21 cellular contexts compared by ENCODE assay signal in genomic region chr5:6478793-6479192, GRCh38. TPM values are rescaled to one million over a fixed set of nuclear protein-coding genes. Genes with fewer than 3 reads are reported as not detected.
DNase-seq lines count a peak whose midpoint lies in the region; ATAC-seq and TF ChIP-seq lines count a peak whose summit lies in the region.
"Had no signal": no experiment of that assay in that cellular context is flagged by ENCODE, and none has a peak within 500 bp of the region (broad histone marks: within the 10 kb centered on the region; RNA-seq: fewer than 3 reads in every experiment).

No MANE protein-coding gene starts in this region.

- H3K4me1 ChIP-seq in SK-N-SH (ENCODE audit: control insufficient read depth in 1 of 2, insufficient read depth in 2 of 2, low read depth in 1 of 2, low read length in 1 of 2) (peaks cover 0 to 52% of the 10 kb centered on the region in 2 experiments; a peak in 2 of 4 replicates), BE2C (peaks cover 6% of the 10 kb centered on the region; the same call in 1 of the 2 replicates), MM.1S (ENCODE audit: low read length) (peaks cover 93% of the 10 kb centered on the region), stomach (peaks cover 0 to 3% (median 0%) of the 10 kb centered on the region in 4 donors)
- H3K4me1 ChIP-seq: HAP-1 had no signal

- no peaks in the 10 kb centered on the region for H4K20me1 ChIP-seq in SK-N-SH (ENCODE audit: insufficient read depth)
- no peaks in the 10 kb centered on the region for H4K20me1 ChIP-seq in MM.1S (ENCODE audit: insufficient read depth, low read length)

- peak overlapping the region in 1 of 2 experiments; percentile 39; a peak in 2 of 4 replicates for H3K27ac ChIP-seq in SK-N-SH (ENCODE audit: low read depth in 2 of 2, low read length in 1 of 2)
- H3K27ac ChIP-seq in MM.1S (ENCODE audit: low read length) = peak overlapping the region; percentile 99; the same call in 1 of the 2 replicates
- no peak overlapping the region for H3K27ac ChIP-seq in stomach
- H3K27ac ChIP-seq: 22Rv1 had no signal

- POLR2A ChIA-PET in SK-N-SH (lab: Yijun Ruan, JAX) = no interaction called here

- ATAC-seq in SK-N-SH treated with all-trans-retinoic acid at 6 μM for 48 hours = no peak
- ATAC-seq: GM23338 had no signal

- no peak overlapping the region; a peak in 1 of 4 replicates for H3K4me3 ChIP-seq in SK-N-SH (ENCODE audit: low read depth in 2 of 2, low read length in 1 of 2)
- H3K4me3 ChIP-seq in BE2C (ENCODE audit: low read depth, low read length) = no peak overlapping the region
- H3K4me3 ChIP-seq in MM.1S (ENCODE audit: low read length) = no peak overlapping the region
- no peak overlapping the region for H3K4me3 ChIP-seq in stomach
- H3K4me3 ChIP-seq: GM23338, HAP-1 had no signal

- no peaks in the 10 kb centered on the region for H3K9me2 ChIP-seq in SK-N-SH
- no peaks in the 10 kb centered on the region for H3K9me2 ChIP-seq in MM.1S (replicated peaks; ENCODE audit: insufficient read depth, low read length)

- no peaks in the 10 kb centered on the region for H3F3A ChIP-seq in SK-N-SH (replicated peaks; ENCODE audit: insufficient read depth)
- peaks cover 80% of the 10 kb centered on the region for H3F3A ChIP-seq in MM.1S (ENCODE audit: insufficient read depth, low read length)

- H3K27me3 ChIP-seq in SK-N-SH (ENCODE audit: insufficient read depth) (no peaks in the 10 kb centered on the region), BE2C (no peaks in the 10 kb centered on the region), MM.1S (replicated peaks; ENCODE audit: insufficient read depth, low read length) (no peaks in the 10 kb centered on the region), stomach (no peaks in the 10 kb centered on the region)

- H2AFZ ChIP-seq in SK-N-SH (ENCODE audit: low read depth) (no peak overlapping the region), MM.1S (ENCODE audit: low read length) (no peak overlapping the region)
- H2AFZ ChIP-seq: GM23338 had no signal

- H3K36me3 Mint-ChIP-seq in glutamatergic neuron (ENCODE audit: unreplicated experiment) = peaks cover 4% of the 10 kb centered on the region
- H3K36me3 Mint-ChIP-seq: CD4-positive, alpha-beta memory T cell had no signal

- peaks cover 5% of the 10 kb centered on the region for H3K9me3 Mint-ChIP-seq in glutamatergic neuron (ENCODE audit: unreplicated experiment)
- H3K9me3 Mint-ChIP-seq: CD4-positive, alpha-beta memory T cell; GM23338; HFFc6 had no signal

- TF ChIP-seq CTCF in SK-N-SH (IDR thresholded peaks at IDR 0.05) = no peak
- TF ChIP-seq CTCF in BE2C (IDR thresholded peaks at IDR 0.05; ENCODE audit: low read depth, low read length) = no peak
- no peak for TF ChIP-seq CTCF in MM.1S (IDR thresholded peaks at IDR 0.05; ENCODE audit: low read length)
- TF ChIP-seq CTCF in stomach (IDR thresholded peaks at IDR 0.05) = no peak
- no peak for TF ChIP-seq CTCF in glutamatergic neuron (IDR thresholded peaks at IDR 0.05; ENCODE audit: partially characterized antibody, unreplicated experiment)

- no peak for TF ChIP-seq POLR2A in stomach (IDR thresholded peaks at IDR 0.05)

- no peak overlapping the region for H3K27ac Mint-ChIP-seq in glutamatergic neuron (ENCODE audit: unreplicated experiment)
- H3K27ac Mint-ChIP-seq: B cell, GM23338, HFFc6 had no signal

- H3K79me2 ChIP-seq in SK-N-SH (ENCODE audit: insufficient read depth) = no peaks in the 10 kb centered on the region
- peaks cover 90% of the 10 kb centered on the region for H3K79me2 ChIP-seq in MM.1S (ENCODE audit: low read length)

- H3K4me1 Mint-ChIP-seq in glutamatergic neuron (ENCODE audit: low read depth, unreplicated experiment) = peaks cover 4% of the 10 kb centered on the region
- H3K4me1 Mint-ChIP-seq: CD4-positive, alpha-beta memory T cell had no signal

- TF ChIP-seq EP300 in SK-N-SH (IDR thresholded peaks at IDR 0.05; ENCODE audit: borderline replicate concordance in 1 of 2, low read depth in 1 of 2, low read length in 1 of 2) (no peak), stomach (IDR thresholded peaks at IDR 0.05) (no peak)

- H3K9me3 ChIP-seq in SK-N-SH = no peaks in the 10 kb centered on the region
- H3K9me3 ChIP-seq in BE2C = no peaks in the 10 kb centered on the region; the same call in 1 of the 2 replicates
- H3K9me3 ChIP-seq in MM.1S (replicated peaks; ENCODE audit: insufficient read depth, low read length) = no peaks in the 10 kb centered on the region
- H3K9me3 ChIP-seq in stomach = no peaks in the 10 kb centered on the region
- H3K9me3 ChIP-seq: HAP-1 had no signal

- no peak for TF ChIP-seq RAD21 in SK-N-SH (IDR thresholded peaks at IDR 0.05; ENCODE audit: low read length)

- CTCF ChIA-PET in SK-N-SH (lab: Yijun Ruan, JAX) = interaction anchor here (1.4 kb wide), 2 partner anchors 27 to 982 kb away, joined by 3 read pairs; no protein-coding TSS in a partner anchor

- H3K9ac ChIP-seq in SK-N-SH (no peak overlapping the region), MM.1S (ENCODE audit: low read length) (no peak overlapping the region)

- H3K36me3 ChIP-seq in SK-N-SH (replicated peaks in 1 of 2; ENCODE audit: control insufficient read depth in 1 of 2, insufficient read depth in 2 of 2, low read length in 1 of 2) (no peaks in the 10 kb centered on the region), BE2C (no peaks in the 10 kb centered on the region), MM.1S (replicated peaks; ENCODE audit: insufficient read depth, low read length) (peaks cover 9% of the 10 kb centered on the region; the same call in 1 of the 2 replicates), stomach (no peaks in the 10 kb centered on the region)
- H3K36me3 ChIP-seq: HAP-1 had no signal

- H3K4me3 Mint-ChIP-seq in glutamatergic neuron (ENCODE audit: unreplicated experiment) = no peak overlapping the region
- H3K4me3 Mint-ChIP-seq: B cell; CD4-positive, alpha-beta memory T cell; GM23338; HFFc6 had no signal

- WGBS in SK-N-SH (ENCODE audit: low lambda C conversion rate) = 45% methylated on average over 9 of the region's 11 CpGs
- 85 to 88% (median 85%) methylated on average over 10 to 11 of the region's 11 CpGs for WGBS in stomach, 5 donors

- no peak overlapping the region for H3K4me2 ChIP-seq in SK-N-SH
- H3K4me2 ChIP-seq in MM.1S (ENCODE audit: low read depth, low read length) = peak overlapping the region; percentile 94; the same call in 1 of the 2 replicates
- H3K4me2 ChIP-seq: GM23338 had no signal

- H3K27me3 Mint-ChIP-seq in glutamatergic neuron (ENCODE audit: unreplicated experiment) = peaks cover 4% of the 10 kb centered on the region
- H3K27me3 Mint-ChIP-seq: B cell had no signal

- intact Hi-C loops in stomach (cut with DNase I; ENCODE audit: low total_unique reads) = no loop called here

- DNase-seq in SK-N-SH (peak; percentile 61), BE2C (peak; percentile 49), MM.1S (no peak), stomach (peak; percentile 16), glutamatergic neuron (no peak), HUDEP-2 (lab: John Stamatoyannopoulos, UW; ENCODE audit: unreplicated experiment in 76 of 76) (no peak)
- DNase-seq: C1 segment of cervical spinal cord; Calu3; CD4-positive, alpha-beta memory T cell; COR-L47; DMS53; DMS79 treated with DMSO at 0.1 percent for 48 hours; GF-D8; HFFc6 had no signal

TF ChIP-seq in SK-N-SH, 30 proteins besides CTCF, POLR2A, EP300 and RAD21 (continues in another document):
- no peak for TF ChIP-seq TCF12 (IDR thresholded peaks at IDR 0.05)
- TF ChIP-seq POLR2AphosphoS5 (IDR thresholded peaks at IDR 0.05; ENCODE audit: low read depth, low read length) = no peak
- TF ChIP-seq JUND (IDR thresholded peaks at IDR 0.05) = no peak
- no peak for TF ChIP-seq IRF3 (IDR thresholded peaks at IDR 0.05; ENCODE audit: low read depth, low read length)
- no peak for TF ChIP-seq MEF2A (IDR thresholded peaks at IDR 0.05; ENCODE audit: borderline replicate concordance, low read depth)
- TF ChIP-seq FOXM1 (IDR thresholded peaks at IDR 0.05; ENCODE audit: low read depth) = no peak
- TF ChIP-seq ELF1 (IDR thresholded peaks at IDR 0.05) = no peak
- no peak for TF ChIP-seq RCOR1 (IDR thresholded peaks at IDR 0.05; ENCODE audit: low read length)

TF ChIP-seq in SK-N-SH treated with all-trans-retinoic acid at 6 μM for 48 hours, 23 proteins besides CTCF, POLR2A, EP300 and RAD21 (continues in another document):
- TF ChIP-seq ZC3H10 (CRISPR knock-in tag; IDR thresholded peaks at IDR 0.05) (no peak), ZNF565 (CRISPR knock-in tag; conservative IDR thresholded peaks at IDR 0.05; ENCODE audit: low read depth) (no peak), SNAI2 (CRISPR knock-in tag; IDR thresholded peaks at IDR 0.05) (no peak), PPARA (CRISPR knock-in tag; IDR thresholded peaks at IDR 0.05; ENCODE audit: borderline replicate concordance) (no peak), ZNF8 (CRISPR knock-in tag; IDR thresholded peaks at IDR 0.05) (no peak), ISL1 (CRISPR knock-in tag; IDR thresholded peaks at IDR 0.05) (no peak), CSDC2 (CRISPR knock-in tag; IDR thresholded peaks at IDR 0.05) (no peak), RARB (CRISPR knock-in tag; IDR thresholded peaks at IDR 0.05) (no peak), ESRRG (CRISPR knock-in tag; IDR thresholded peaks at IDR 0.05) (no peak), CREB5 (CRISPR knock-in tag; IDR thresholded peaks at IDR 0.05; ENCODE audit: low read depth) (no peak), TOX (CRISPR knock-in tag; IDR thresholded peaks at IDR 0.05; ENCODE audit: borderline replicate concordance) (no peak), GLIS3 (CRISPR knock-in tag; IDR thresholded peaks at IDR 0.05) (no peak)

RNA-seq across cellular contexts. Expression of gene UBE2QL1, which starts 30.1 kb away (rescaled TPM):
- 0.28 and 0.84 TPM in 2 replicates for polyA plus RNA-seq in SK-N-SH (2012; rRNA removed)
- polyA plus RNA-seq in SK-N-SH (2012; cell fraction: cytosol; rRNA removed) = 0.94 and 1.8 TPM in 2 replicates
- 0.36 and 0.55 TPM in 2 replicates for polyA plus RNA-seq in SK-N-SH (2012; cell fraction: nucleus; rRNA removed)
- 7.1 TPM for polyA plus RNA-seq in BE2C (2012; ENCODE audit: insufficient read depth, insufficient read length, low read depth)
- 1 to 10 TPM in 1 of 5 donors, under 1 TPM in 3, not detected in 1; 0.58 to 6.1 (median 0.91) TPM for total RNA-seq in stomach
- 1 to 10 TPM in 2 of 3 donors, under 1 TPM in 1; 0.95 to 2.7 (median 2.3) TPM for polyA plus RNA-seq in stomach
- 4.5 TPM for total RNA-seq in glutamatergic neuron (ENCODE audit: unreplicated experiment)
- total RNA-seq: Calu3; CD4-positive, alpha-beta memory T cell; G401; HFFc6 had no signal
- polyA plus RNA-seq: AG04450; CD4-positive, alpha-beta memory T cell had no signal

Comparison
In these comparisons a context has a peak if more than half of its experiments do, and no peak if none do; other contexts are left out.
1. DNase-seq: peak in SK-N-SH (single experiment), BE2C (single experiment) and stomach (single experiment); none in MM.1S (single experiment), glutamatergic neuron (single experiment) and HUDEP-2 (0 of 76).